In genomic region chrX:9710332-9710731, GRCh38 we compare ENCODE assay signal across 30 cellular contexts. TPM values are rescaled to one million over a fixed set of nuclear protein-coding genes. Genes with fewer than 3 reads are reported as not detected.
"Had no signal": no experiment of that assay in that cellular context is flagged by ENCODE, and none has a peak within 500 bp of the region (broad histone marks: within the 10 kb centered on the region; RNA-seq: fewer than 3 reads in every experiment).

No MANE protein-coding gene starts in this region.

- FAIRE-seq: endothelial cell of umbilical vein had no signal

- H3K9ac ChIP-seq: parathyroid adenoma had no signal

- DNase-seq: activated CD4-positive, alpha-beta memory T cell treated with anti-CD3 and anti-CD28 coated beads for 36 hours; activated CD4-positive, alpha-beta T cell treated with anti-CD3 and anti-CD28 coated beads, Interleukin-2, amount 10 ng/mL, durations not matched to agents 24 days and 14 days; activated CD4-positive, CD25-positive, alpha-beta regulatory T cell treated with anti-CD3 and anti-CD28 coated beads, Interleukin-2, amount 50 U/mL, for 72 hours; activated CD8-positive, alpha-beta memory T cell treated with anti-CD3 and anti-CD28 coated beads, Interleukin-2, amount 50 U/mL, for 4 hours; activated effector memory CD4-positive, alpha-beta T cell treated with anti-CD3 and anti-CD28 coated beads, Interleukin-2, amount 50 U/mL, for 16 hours; activated naive CD4-positive, alpha-beta T cell treated with anti-CD3 and anti-CD28 coated beads for 36 hours; activated naive CD8-positive, alpha-beta T cell treated with anti-CD3 and anti-CD28 coated beads for 36 hours; activated T-cell treated with anti-CD3 and anti-CD28 coated beads, Interleukin-2, amount 50 U/mL, for 1 hour; adrenal gland; caudate nucleus; cortex of kidney; effector memory CD8-positive, alpha-beta T cell; foreskin fibroblast; hippocampal formation; immature natural killer cell; naive thymus-derived CD8-positive, alpha-beta T cell; nucleus accumbens; right cardiac atrium; stimulated activated CD4-positive, alpha-beta T cell treated with anti-CD3 and anti-CD28 coated beads, Interleukin-15, amount 100 ng/mL, for 24 hours; stimulated activated CD4-positive, alpha-beta T cell treated with anti-CD3 and anti-CD28 coated beads, Interleukin-2, amount 100 ng/mL, for 24 hours; stimulated activated naive B cell treated with anti-CD40 and anti-IgM and Interleukin-4, amounts not matched to agents 10 μg/mL and 1 μg/mL and 100 μg/mL, for 72 hours; stomach; tibial artery had no signal

- H3K4me3 Mint-ChIP-seq: activated CD4-positive, alpha-beta memory T cell treated with anti-CD3 and anti-CD28 coated beads for 36 hours; activated CD4-positive, alpha-beta T cell treated with anti-CD3 and anti-CD28 coated beads, Interleukin-2, amount 10 ng/mL, durations not matched to agents 24 days and 14 days; activated naive CD4-positive, alpha-beta T cell treated with anti-CD3 and anti-CD28 coated beads for 36 hours; activated naive CD8-positive, alpha-beta T cell treated with anti-CD3 and anti-CD28 coated beads for 36 hours; activated T-helper 1 cell treated with anti-CD3 and anti-CD28 coated beads, Interleukin-12 subunit alpha, Interleukin-12 subunit beta, Interleukin-2, Interleukin-4 antibody, amounts not matched to agents 30 ng/mL and 10 ng/mL and 1 ng/mL, durations not matched to agents 14 hours and 24 hours and 36 hours; effector memory CD8-positive, alpha-beta T cell; immature natural killer cell; naive thymus-derived CD8-positive, alpha-beta T cell; neural crest cell; stimulated activated naive B cell treated with anti-CD40 and anti-IgM and Interleukin-4, amounts not matched to agents 10 μg/mL and 1 μg/mL and 100 μg/mL, for 72 hours had no signal

- H3K27ac ChIP-seq: adrenal gland, parathyroid adenoma, stomach, suprapubic skin, tibial artery had no signal

- H3K27me3 ChIP-seq: adrenal gland, stomach, suprapubic skin, tibial artery had no signal

- H3K27me3 Mint-ChIP-seq: activated CD4-positive, alpha-beta memory T cell treated with anti-CD3 and anti-CD28 coated beads for 36 hours; activated CD4-positive, alpha-beta T cell treated with anti-CD3 and anti-CD28 coated beads, Interleukin-2, amount 10 ng/mL, durations not matched to agents 24 days and 14 days; activated naive CD8-positive, alpha-beta T cell treated with anti-CD3 and anti-CD28 coated beads for 36 hours; effector memory CD8-positive, alpha-beta T cell; naive thymus-derived CD8-positive, alpha-beta T cell; stimulated activated naive B cell treated with anti-CD40 and anti-IgM and Interleukin-4, amounts not matched to agents 10 μg/mL and 1 μg/mL and 100 μg/mL, for 72 hours had no signal

- H3K9me3 Mint-ChIP-seq: activated CD4-positive, alpha-beta memory T cell treated with anti-CD3 and anti-CD28 coated beads for 36 hours; activated CD4-positive, alpha-beta T cell treated with anti-CD3 and anti-CD28 coated beads, Interleukin-2, amount 10 ng/mL, durations not matched to agents 24 days and 14 days; activated naive CD4-positive, alpha-beta T cell treated with anti-CD3 and anti-CD28 coated beads for 36 hours; activated naive CD8-positive, alpha-beta T cell treated with anti-CD3 and anti-CD28 coated beads for 36 hours; activated T-helper 1 cell treated with anti-CD3 and anti-CD28 coated beads, Interleukin-12 subunit alpha, Interleukin-12 subunit beta, Interleukin-2, Interleukin-4 antibody, amounts not matched to agents 30 ng/mL and 10 ng/mL and 1 ng/mL, durations not matched to agents 14 hours and 24 hours and 36 hours; effector memory CD8-positive, alpha-beta T cell; immature natural killer cell; stimulated activated naive B cell treated with anti-CD40 and anti-IgM and Interleukin-4, amounts not matched to agents 10 μg/mL and 1 μg/mL and 100 μg/mL, for 72 hours had no signal

- H3K4me3 ChIP-seq: adrenal gland, stomach, suprapubic skin, tibial artery had no signal

- ATAC-seq: effector memory CD8-positive, alpha-beta T cell; naive thymus-derived CD8-positive, alpha-beta T cell; right cardiac atrium had no signal

- H3K79me2 ChIP-seq: parathyroid adenoma had no signal

- H3K27ac Mint-ChIP-seq: activated CD4-positive, alpha-beta memory T cell treated with anti-CD3 and anti-CD28 coated beads for 36 hours; activated CD4-positive, alpha-beta T cell treated with anti-CD3 and anti-CD28 coated beads, Interleukin-2, amount 10 ng/mL, durations not matched to agents 24 days and 14 days; activated naive CD4-positive, alpha-beta T cell treated with anti-CD3 and anti-CD28 coated beads for 36 hours; activated naive CD8-positive, alpha-beta T cell treated with anti-CD3 and anti-CD28 coated beads for 36 hours; activated T-helper 1 cell treated with anti-CD3 and anti-CD28 coated beads, Interleukin-12 subunit alpha, Interleukin-12 subunit beta, Interleukin-2, Interleukin-4 antibody, amounts not matched to agents 30 ng/mL and 10 ng/mL and 1 ng/mL, durations not matched to agents 14 hours and 24 hours and 36 hours; effector memory CD8-positive, alpha-beta T cell; immature natural killer cell; naive thymus-derived CD8-positive, alpha-beta T cell; stimulated activated naive B cell treated with anti-CD40 and anti-IgM and Interleukin-4, amounts not matched to agents 10 μg/mL and 1 μg/mL and 100 μg/mL, for 72 hours had no signal

- H3K4me1 ChIP-seq: adrenal gland, parathyroid adenoma had no signal

- H2AFZ ChIP-seq: parathyroid adenoma had no signal

- H3K9me3 ChIP-seq: adrenal gland, suprapubic skin, tibial artery had no signal

RNA-seq across cellular contexts. Expression of gene GPR143, which starts 55.3 kb away (rescaled TPM):
- total RNA-seq: activated CD4-positive, alpha-beta memory T cell treated with anti-CD3 and anti-CD28 coated beads for 36 hours; activated CD4-positive, alpha-beta T cell treated with anti-CD3 and anti-CD28 coated beads, Interleukin-2, amount 10 ng/mL, durations not matched to agents 24 days and 14 days; activated CD8-positive, alpha-beta memory T cell treated with anti-CD3 and anti-CD28 coated beads for 36 hours; activated naive CD4-positive, alpha-beta T cell treated with anti-CD3 and anti-CD28 coated beads for 36 hours; activated naive CD8-positive, alpha-beta T cell treated with anti-CD3 and anti-CD28 coated beads for 36 hours; activated T-helper 1 cell treated with anti-CD3 and anti-CD28 coated beads, Interleukin-12 subunit alpha, Interleukin-12 subunit beta, Interleukin-2, Interleukin-4 antibody, amounts not matched to agents 30 ng/mL and 10 ng/mL and 1 ng/mL, durations not matched to agents 14 hours and 24 hours and 36 hours; chondrocyte; naive thymus-derived CD8-positive, alpha-beta T cell had no signal
